ENCODE assay signal across 20 cellular contexts in genomic region chr1:14443164-14443787, GRCh38.
A peak's percentile ranks its signal among the peaks of the same experiment; 100 is the strongest.
DNase-seq lines count a peak whose midpoint lies in the region; ATAC-seq and TF ChIP-seq lines count a peak whose summit lies in the region.
"Had no signal": no experiment of that assay in that cellular context is flagged by ENCODE, and none has a peak within 500 bp of the region (broad histone marks: within the 10 kb centered on the region; RNA-seq: fewer than 3 reads in every experiment).

No MANE protein-coding gene starts in this region.

- H3K79me2 ChIP-seq in OCI-LY7 (ENCODE audit: insufficient read depth, low read depth, low read length): no peaks in the 10 kb centered on the region

- no peaks in the 10 kb centered on the region for H3K9me2 ChIP-seq in OCI-LY7 (ENCODE audit: insufficient read depth, low read length)

- no peak for TF ChIP-seq POLR2A in ovary (IDR thresholded peaks at IDR 0.05)

- peak overlapping the region; percentile 32; the same call in 1 of the 2 replicates for H2AFZ ChIP-seq in OCI-LY7 (ENCODE audit: low read length)

- no peak overlapping the region for H3K4me2 ChIP-seq in OCI-LY7 (ENCODE audit: low read length)
- H3K4me2 ChIP-seq: KMS-11 had no signal

- peak; percentile 49 for ATAC-seq in esophagus mucosa
- ATAC-seq: heart left ventricle, T-helper 17 cell had no signal

- H3K9me3 ChIP-seq in OCI-LY7 (ENCODE audit: low read length) (no peaks in the 10 kb centered on the region), ovary (no peaks in the 10 kb centered on the region)
- H3K9me3 ChIP-seq: heart left ventricle, upper lobe of left lung had no signal

- H3K4me1 ChIP-seq in OCI-LY7 (ENCODE audit: insufficient read depth, low read length, poor library complexity, severe bottlenecking): no peaks in the 10 kb centered on the region
- H3K4me1 ChIP-seq in ovary (ENCODE audit: insufficient read depth): no peaks in the 10 kb centered on the region
- H3K4me1 ChIP-seq: heart left ventricle, upper lobe of left lung had no signal

- peak; percentile 14 for DNase-seq in NCI-H1436 (lab: John Stamatoyannopoulos, UW)
- DNase-seq in NCI-H1436 treated with DMSO at 0.1 percent for 48 hours (lab: John Stamatoyannopoulos, UW): no peak
- DNase-seq in OCI-LY7 (ENCODE audit: low spot score): no peak
- peak; percentile 23 for DNase-seq in renal cortical epithelial cell (ENCODE audit: low read depth)
- no peak for DNase-seq in activated T-cell treated with anti-CD3 and anti-CD28 coated beads, Interleukin-2, amount 50 U/mL, for 48 hours
- no peak for DNase-seq in DMS114 treated with DMSO at 0.1 percent for 48 hours (lab: John Stamatoyannopoulos, UW; ENCODE audit: unreplicated experiment)
- DNase-seq in ovary: no peak
- DNase-seq: activated effector memory CD4-positive, alpha-beta T cell treated with anti-CD3 and anti-CD28 coated beads, Interleukin-2, amount 50 U/mL, for 16 hours; amygdala; CD8-positive, alpha-beta memory T cell; erythroblast; heart left ventricle; HFFc6; NCI-H2029 treated with DMSO at 0.1 percent for 48 hours; RPMI8226; stimulated activated naive CD4-positive, alpha-beta T cell treated with Interleukin-2 at 50 U/mL for 16 hours; T-helper 17 cell; upper lobe of left lung had no signal

- TF ChIP-seq EP300 in ovary (IDR thresholded peaks at IDR 0.05): no peak

- POLR2A ChIA-PET in OCI-LY7 (lab: Charles Lee): interaction anchor here (1.3 kb wide), 1 partner anchor 11 kb away, joined by 4 read pairs; no protein-coding TSS in a partner anchor

- no peaks in the 10 kb centered on the region for H3K27me3 ChIP-seq in ovary
- H3K27me3 ChIP-seq: upper lobe of left lung had no signal

- H3K27ac ChIP-seq in OCI-LY7 (ENCODE audit: low read depth, low read length, poor library complexity, severe bottlenecking) (no peak overlapping the region), ovary (no peak overlapping the region)
- H3K27ac ChIP-seq: heart left ventricle, KMS-11, upper lobe of left lung had no signal

- 48 to 58% (median 56%) methylated on average over 4 of the region's 4 CpGs for WGBS in ovary, 3 donors

- CTCF ChIA-PET in OCI-LY7 (lab: Charles Lee; ENCODE audit: unreplicated experiment): no interaction called here

- intact Hi-C loops in OCI-LY7 (cut with micrococcal nuclease; ENCODE audit: unreplicated experiment): no loop called here
- intact Hi-C loops in ovary (cut with DNase I): no loop called here

- BruUV-seq in OCI-LY7 (replicated peaks; lab: Mats Ljungman, UMichigan): no TSS peak

- TF ChIP-seq CTCF in OCI-LY7 (conservative IDR thresholded peaks at IDR 0.05; ENCODE audit: low read length) (no peak), ovary (IDR thresholded peaks at IDR 0.05) (no peak)

- H3K36me3 ChIP-seq in OCI-LY7 (ENCODE audit: insufficient read depth, low read length): no peaks in the 10 kb centered on the region
- no peaks in the 10 kb centered on the region for H3K36me3 ChIP-seq in ovary
- H3K36me3 ChIP-seq: heart left ventricle, upper lobe of left lung had no signal

- H3K4me3 ChIP-seq in OCI-LY7 (ENCODE audit: low read depth, low read length, poor library complexity, severe bottlenecking) (no peak overlapping the region), ovary (no peak overlapping the region)
- H3K4me3 ChIP-seq: heart left ventricle, upper lobe of left lung had no signal

- no peaks in the 10 kb centered on the region for H4K20me1 ChIP-seq in OCI-LY7 (ENCODE audit: insufficient read depth, low read length)

Comparison
In these comparisons a context has a peak if more than half of its experiments do, and no peak if none do; other contexts are left out.
1. DNase-seq: peak in NCI-H1436 (single experiment) and renal cortical epithelial cell (single experiment); none in NCI-H1436 treated with DMSO at 0.1 percent for 48 hours (single experiment), OCI-LY7 (single experiment), activated T-cell treated with anti-CD3 and anti-CD28 coated beads, Interleukin-2, amount 50 U/mL, for 48 hours (0 of 2), DMS114 treated with DMSO at 0.1 percent for 48 hours (single experiment) and ovary (0 of 5).